34 cellular contexts compared by ENCODE assay signal in the genomic region with DNA sequence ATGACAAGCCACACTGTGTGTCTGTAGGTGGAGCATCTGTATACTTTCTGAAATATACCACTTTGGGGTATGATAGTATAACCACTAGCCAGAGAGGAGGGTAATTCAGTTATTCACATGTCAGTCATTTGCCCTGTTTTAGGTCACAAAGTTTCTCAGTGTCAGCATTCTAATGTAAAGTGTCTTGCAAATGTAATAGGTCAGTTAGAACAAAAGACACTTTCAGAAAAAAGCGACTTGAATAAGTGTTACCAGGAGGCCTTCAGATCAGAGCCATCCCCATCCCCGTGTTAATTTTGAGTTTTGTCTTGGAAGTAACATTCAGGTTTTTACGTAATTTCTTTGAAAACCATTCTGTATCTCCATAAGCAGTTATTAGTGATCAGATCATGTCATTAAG.
"Had no signal": no experiment of that assay in that cellular context is flagged by ENCODE, and none has a peak within 500 bp of the region (broad histone marks: within the 10 kb centered on the region; RNA-seq: fewer than 3 reads in every experiment).

No MANE protein-coding gene starts in this region.

- H3K9me3 Mint-ChIP-seq: activated CD4-positive, alpha-beta T cell treated with anti-CD3 and anti-CD28 coated beads, Interleukin-2, amount 10 ng/mL, durations not matched to agents 7 days and 5 days; activated naive CD4-positive, alpha-beta T cell treated with anti-CD3 and anti-CD28 coated beads for 36 hours; activated naive CD8-positive, alpha-beta T cell treated with anti-CD3 and anti-CD28 coated beads, Interleukin-2, amount 50 U/mL, for 24 hours; activated T-cell treated with anti-CD3 and anti-CD28 coated beads, Interleukin-2, amount 50 U/mL, for 24 hours; activated T-helper 1 cell treated with anti-CD3 and anti-CD28 coated beads, Interleukin-12 subunit alpha, Interleukin-12 subunit beta, Interleukin-2, Interleukin-4 antibody, amounts not matched to agents 30 ng/mL and 10 ng/mL and 1 ng/mL, durations not matched to agents 14 hours and 24 hours and 36 hours; brain had no signal

- H3K4me3 Mint-ChIP-seq: activated CD4-positive, alpha-beta T cell treated with anti-CD3 and anti-CD28 coated beads for 36 hours; activated CD4-positive, alpha-beta T cell treated with anti-CD3 and anti-CD28 coated beads, Interleukin-2, amount 10 ng/mL, durations not matched to agents 7 days and 5 days; activated CD8-positive, alpha-beta T cell treated with anti-CD3 and anti-CD28 coated beads, Interleukin-2, amount 10 ng/mL, durations not matched to agents 7 days and 5 days; activated naive CD4-positive, alpha-beta T cell treated with anti-CD3 and anti-CD28 coated beads for 36 hours; activated naive CD8-positive, alpha-beta T cell; activated naive CD8-positive, alpha-beta T cell treated with anti-CD3 and anti-CD28 coated beads, Interleukin-2, amount 50 U/mL, for 24 hours; activated T-cell treated with anti-CD3 and anti-CD28 coated beads, Interleukin-2, amount 50 U/mL, for 24 hours; activated T-helper 1 cell treated with anti-CD3 and anti-CD28 coated beads, Interleukin-12 subunit alpha, Interleukin-12 subunit beta, Interleukin-2, Interleukin-4 antibody, amounts not matched to agents 30 ng/mL and 10 ng/mL and 1 ng/mL, durations not matched to agents 14 hours and 24 hours and 36 hours; brain had no signal

- H3K27me3 Mint-ChIP-seq: activated CD4-positive, alpha-beta T cell treated with anti-CD3 and anti-CD28 coated beads for 36 hours; activated CD4-positive, alpha-beta T cell treated with anti-CD3 and anti-CD28 coated beads, Interleukin-2, amount 10 ng/mL, durations not matched to agents 7 days and 5 days; activated naive CD8-positive, alpha-beta T cell; activated naive CD8-positive, alpha-beta T cell treated with anti-CD3 and anti-CD28 coated beads, Interleukin-2, amount 50 U/mL, for 24 hours; activated T-cell treated with anti-CD3 and anti-CD28 coated beads, Interleukin-2, amount 50 U/mL, for 24 hours had no signal

- H3K4me2 ChIP-seq: PC-9 had no signal

- DNase-seq: activated CD4-positive, alpha-beta T cell treated with anti-CD3 and anti-CD28 coated beads for 36 hours; activated CD4-positive, alpha-beta T cell treated with anti-CD3 and anti-CD28 coated beads, Interleukin-2, amount 10 ng/mL, durations not matched to agents 7 days and 5 days; activated CD4-positive, alpha-beta T cell treated with anti-CD3 and anti-CD28 coated beads, Interleukin-2, amount 50 U/mL, for 48 hours; activated CD8-positive, alpha-beta T cell treated with anti-CD3 and anti-CD28 coated beads, Interleukin-2, amount 10 ng/mL, durations not matched to agents 7 days and 5 days; activated gamma-delta T cell treated with Interleukin-2 at 50 U/mL for 16 hours; activated naive CD4-positive, alpha-beta T cell treated with anti-CD3 and anti-CD28 coated beads for 36 hours; activated naive CD8-positive, alpha-beta T cell treated with anti-CD3 and anti-CD28 coated beads, Interleukin-2, amount 50 U/mL, for 24 hours; activated T-cell treated with anti-CD3 and anti-CD28 coated beads, Interleukin-2, amount 50 U/mL, for 24 hours; anterior cingulate cortex; caudate nucleus; cerebellar nuclear complex; NCI-H1092 treated with DMSO at 0.1 percent for 48 hours; NCI-H1436; NCI-H187; NCI-H2029 treated with DMSO at 0.1 percent for 48 hours; NCI-H2107; NCI-H2171; NCI-H510A; NCI-H526; NCI-H748 treated with DMSO at 0.1 percent for 48 hours; NK-92 treated with Interleukin-12 subunit alpha and Interleukin-12 subunit beta, amount 100 ng/mL, for 24 hours; PC-9; SIG-M5; SW 1271; T-helper 1 cell; T1000 had no signal

- H3K27ac ChIP-seq: PC-9, RWPE1 had no signal

- H2AFZ ChIP-seq: PC-9 had no signal

- ATAC-seq: activated CD4-positive, alpha-beta T cell treated with anti-CD3 and anti-CD28 coated beads for 36 hours; activated CD4-positive, CD25-positive, alpha-beta regulatory T cell treated with anti-CD3 and anti-CD28 coated beads, Interleukin-2, amount 50 U/mL, for 24 hours; activated CD8-positive, alpha-beta T cell treated with anti-CD3 and anti-CD28 coated beads, Interleukin-2, amount 10 ng/mL, durations not matched to agents 7 days and 5 days; activated naive CD8-positive, alpha-beta T cell treated with anti-CD3 and anti-CD28 coated beads, Interleukin-2, amount 50 U/mL, for 24 hours; Right ventricle myocardium inferior had no signal

- H3K27ac Mint-ChIP-seq: activated CD4-positive, alpha-beta T cell treated with anti-CD3 and anti-CD28 coated beads for 36 hours; activated CD4-positive, alpha-beta T cell treated with anti-CD3 and anti-CD28 coated beads, Interleukin-2, amount 10 ng/mL, durations not matched to agents 7 days and 5 days; activated CD8-positive, alpha-beta T cell treated with anti-CD3 and anti-CD28 coated beads, Interleukin-2, amount 10 ng/mL, durations not matched to agents 7 days and 5 days; activated naive CD4-positive, alpha-beta T cell treated with anti-CD3 and anti-CD28 coated beads for 36 hours; activated naive CD8-positive, alpha-beta T cell; activated naive CD8-positive, alpha-beta T cell treated with anti-CD3 and anti-CD28 coated beads, Interleukin-2, amount 50 U/mL, for 24 hours; activated T-cell treated with anti-CD3 and anti-CD28 coated beads, Interleukin-2, amount 50 U/mL, for 24 hours; activated T-helper 1 cell treated with anti-CD3 and anti-CD28 coated beads, Interleukin-12 subunit alpha, Interleukin-12 subunit beta, Interleukin-2, Interleukin-4 antibody, amounts not matched to agents 30 ng/mL and 10 ng/mL and 1 ng/mL, durations not matched to agents 14 hours and 24 hours and 36 hours had no signal

- FAIRE-seq: bronchial epithelial cell, RCC 7860 had no signal

- H3K4me3 ChIP-seq: PC-9 had no signal
